Comparison of ENCODE assay signal across 1 cellular context in the genomic region with DNA sequence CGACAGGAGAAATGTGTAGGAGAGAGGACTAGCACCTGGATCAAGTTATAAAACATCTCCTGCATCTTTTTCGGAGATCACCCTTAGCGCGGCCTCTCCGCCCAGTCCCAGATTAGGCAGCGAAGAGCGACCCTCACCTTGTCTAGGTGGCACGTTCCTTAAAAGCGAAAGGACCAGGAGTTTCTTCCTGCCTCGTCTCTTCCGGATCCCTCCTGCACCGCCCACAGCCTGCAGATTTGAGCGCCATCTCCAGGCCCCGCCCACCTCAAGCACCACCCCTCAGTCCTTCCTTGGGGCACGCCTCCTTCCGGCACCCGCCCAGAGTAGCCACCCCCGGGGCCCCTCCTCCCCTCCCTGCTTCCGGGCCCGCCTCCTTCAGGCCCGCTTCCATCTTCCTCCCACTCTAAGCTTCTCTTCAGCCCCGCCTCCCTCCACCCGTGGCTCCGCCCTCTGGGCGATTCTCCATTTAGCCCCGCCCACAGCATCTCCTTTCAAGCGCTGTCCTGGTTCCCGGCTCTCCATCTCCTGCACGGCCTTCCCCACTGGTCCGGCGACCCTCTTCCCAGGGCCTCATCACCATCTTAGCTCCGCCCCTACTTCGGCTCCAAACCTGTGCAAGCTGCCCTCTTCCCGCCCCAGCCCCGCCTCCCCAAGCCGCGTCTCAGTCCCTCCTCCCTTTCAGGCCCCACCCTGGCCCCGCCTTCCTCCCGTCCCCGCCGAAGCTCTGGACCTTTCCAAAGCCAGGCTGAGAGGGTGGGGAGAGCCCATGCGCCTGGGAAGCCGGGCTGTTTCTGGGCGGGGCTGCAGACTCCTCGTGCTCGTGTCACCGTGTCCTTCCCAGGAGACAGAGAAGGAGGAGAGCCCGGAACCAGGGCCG.
A peak's percentile ranks its signal among the peaks of the same experiment; 100 is the strongest.
TF ChIP-seq lines count a peak whose summit lies in the region.

No MANE protein-coding gene starts in this region.

TF ChIP-seq in HepG2, 621 proteins besides CTCF, POLR2A, EP300 and RAD21 (continued from another document and continues in another):
- TF ChIP-seq HNF4G (IDR thresholded peaks at IDR 0.05; ENCODE audit: borderline replicate concordance, low read depth, low read length), result no peak
- no peak for TF ChIP-seq HNF4G (CRISPR knock-in tag; IDR thresholded peaks at IDR 0.05; ENCODE audit: borderline replicate concordance, low read depth)
- TF ChIP-seq FIP1L1 (IDR thresholded peaks at IDR 0.05; ENCODE audit: borderline replicate concordance, insufficient read depth, low read depth, low read length), result peak; percentile 67; the same call in 1 of the 2 replicates
- peak; percentile 78 for TF ChIP-seq ZBTB7B (CRISPR knock-in tag; IDR thresholded peaks at IDR 0.05)
- 0 out of 2 replicates have a peak, but pooled peaks have one; percentile 13 for TF ChIP-seq ZNF724P (CRISPR knock-in tag; IDR thresholded peaks at IDR 0.05; ENCODE audit: borderline replicate concordance)
- TF ChIP-seq BORCS8-MEF2B (CRISPR knock-in tag; IDR thresholded peaks at IDR 0.05), result no peak
- TF ChIP-seq, protein P1, sequence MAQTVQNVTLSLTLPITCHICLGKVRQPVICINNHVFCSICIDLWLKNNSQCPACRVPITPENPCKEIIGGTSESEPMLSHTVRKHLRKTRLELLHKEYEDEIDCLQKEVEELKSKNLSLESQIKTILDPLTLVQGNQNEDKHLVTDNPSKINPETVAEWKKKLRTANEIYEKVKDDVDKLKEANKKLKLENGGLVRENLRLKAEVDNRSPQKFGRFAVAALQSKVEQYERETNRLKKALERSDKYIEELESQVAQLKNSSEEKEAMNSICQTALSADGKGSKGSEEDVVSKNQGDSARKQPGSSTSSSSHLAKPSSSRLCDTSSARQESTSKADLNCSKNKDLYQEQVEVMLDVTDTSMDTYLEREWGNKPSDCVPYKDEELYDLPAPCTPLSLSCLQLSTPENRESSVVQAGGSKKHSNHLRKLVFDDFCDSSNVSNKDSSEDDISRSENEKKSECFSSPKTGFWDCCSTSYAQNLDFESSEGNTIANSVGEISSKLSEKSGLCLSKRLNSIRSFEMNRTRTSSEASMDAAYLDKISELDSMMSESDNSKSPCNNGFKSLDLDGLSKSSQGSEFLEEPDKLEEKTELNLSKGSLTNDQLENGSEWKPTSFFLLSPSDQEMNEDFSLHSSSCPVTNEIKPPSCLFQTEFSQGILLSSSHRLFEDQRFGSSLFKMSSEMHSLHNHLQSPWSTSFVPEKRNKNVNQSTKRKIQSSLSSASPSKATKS (CRISPR knock-in tag; IDR thresholded peaks at IDR 0.05), result 0 out of 2 replicates have a peak, but pooled peaks have one; percentile 55
- TF ChIP-seq ZNF432 (CRISPR knock-in tag; IDR thresholded peaks at IDR 0.05; ENCODE audit: borderline replicate concordance), result no peak
- TF ChIP-seq, protein P2, sequence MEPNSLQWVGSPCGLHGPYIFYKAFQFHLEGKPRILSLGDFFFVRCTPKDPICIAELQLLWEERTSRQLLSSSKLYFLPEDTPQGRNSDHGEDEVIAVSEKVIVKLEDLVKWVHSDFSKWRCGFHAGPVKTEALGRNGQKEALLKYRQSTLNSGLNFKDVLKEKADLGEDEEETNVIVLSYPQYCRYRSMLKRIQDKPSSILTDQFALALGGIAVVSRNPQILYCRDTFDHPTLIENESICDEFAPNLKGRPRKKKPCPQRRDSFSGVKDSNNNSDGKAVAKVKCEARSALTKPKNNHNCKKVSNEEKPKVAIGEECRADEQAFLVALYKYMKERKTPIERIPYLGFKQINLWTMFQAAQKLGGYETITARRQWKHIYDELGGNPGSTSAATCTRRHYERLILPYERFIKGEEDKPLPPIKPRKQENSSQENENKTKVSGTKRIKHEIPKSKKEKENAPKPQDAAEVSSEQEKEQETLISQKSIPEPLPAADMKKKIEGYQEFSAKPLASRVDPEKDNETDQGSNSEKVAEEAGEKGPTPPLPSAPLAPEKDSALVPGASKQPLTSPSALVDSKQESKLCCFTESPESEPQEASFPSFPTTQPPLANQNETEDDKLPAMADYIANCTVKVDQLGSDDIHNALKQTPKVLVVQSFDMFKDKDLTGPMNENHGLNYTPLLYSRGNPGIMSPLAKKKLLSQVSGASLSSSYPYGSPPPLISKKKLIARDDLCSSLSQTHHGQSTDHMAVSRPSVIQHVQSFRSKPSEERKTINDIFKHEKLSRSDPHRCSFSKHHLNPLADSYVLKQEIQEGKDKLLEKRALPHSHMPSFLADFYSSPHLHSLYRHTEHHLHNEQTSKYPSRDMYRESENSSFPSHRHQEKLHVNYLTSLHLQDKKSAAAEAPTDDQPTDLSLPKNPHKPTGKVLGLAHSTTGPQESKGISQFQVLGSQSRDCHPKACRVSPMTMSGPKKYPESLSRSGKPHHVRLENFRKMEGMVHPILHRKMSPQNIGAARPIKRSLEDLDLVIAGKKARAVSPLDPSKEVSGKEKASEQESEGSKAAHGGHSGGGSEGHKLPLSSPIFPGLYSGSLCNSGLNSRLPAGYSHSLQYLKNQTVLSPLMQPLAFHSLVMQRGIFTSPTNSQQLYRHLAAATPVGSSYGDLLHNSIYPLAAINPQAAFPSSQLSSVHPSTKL (CRISPR knock-in tag; IDR thresholded peaks at IDR 0.05), result peak; percentile 64; the same call in 1 of the 2 replicates
- 0 out of 2 replicates have a peak, but pooled peaks have one; percentile 20 for TF ChIP-seq STAT5B (CRISPR knock-in tag; IDR thresholded peaks at IDR 0.05)
- TF ChIP-seq ZNF282 (IDR thresholded peaks at IDR 0.05; ENCODE audit: partially characterized antibody), result no peak
- no peak for TF ChIP-seq NCOA5 (CRISPR knock-in tag; IDR thresholded peaks at IDR 0.05)
- no peak for TF ChIP-seq ZNF451 (CRISPR knock-in tag; IDR thresholded peaks at IDR 0.05)
- no peak for TF ChIP-seq TBL1XR1 (IDR thresholded peaks at IDR 0.05; ENCODE audit: borderline replicate concordance, low read length, partially characterized antibody)
- TF ChIP-seq GTF3A (CRISPR knock-in tag; conservative IDR thresholded peaks at IDR 0.05), result no peak
- peak; percentile 96 for TF ChIP-seq SMAD1 (CRISPR knock-in tag; IDR thresholded peaks at IDR 0.05; ENCODE audit: borderline replicate concordance, low read depth)
- TF ChIP-seq, protein P3, sequence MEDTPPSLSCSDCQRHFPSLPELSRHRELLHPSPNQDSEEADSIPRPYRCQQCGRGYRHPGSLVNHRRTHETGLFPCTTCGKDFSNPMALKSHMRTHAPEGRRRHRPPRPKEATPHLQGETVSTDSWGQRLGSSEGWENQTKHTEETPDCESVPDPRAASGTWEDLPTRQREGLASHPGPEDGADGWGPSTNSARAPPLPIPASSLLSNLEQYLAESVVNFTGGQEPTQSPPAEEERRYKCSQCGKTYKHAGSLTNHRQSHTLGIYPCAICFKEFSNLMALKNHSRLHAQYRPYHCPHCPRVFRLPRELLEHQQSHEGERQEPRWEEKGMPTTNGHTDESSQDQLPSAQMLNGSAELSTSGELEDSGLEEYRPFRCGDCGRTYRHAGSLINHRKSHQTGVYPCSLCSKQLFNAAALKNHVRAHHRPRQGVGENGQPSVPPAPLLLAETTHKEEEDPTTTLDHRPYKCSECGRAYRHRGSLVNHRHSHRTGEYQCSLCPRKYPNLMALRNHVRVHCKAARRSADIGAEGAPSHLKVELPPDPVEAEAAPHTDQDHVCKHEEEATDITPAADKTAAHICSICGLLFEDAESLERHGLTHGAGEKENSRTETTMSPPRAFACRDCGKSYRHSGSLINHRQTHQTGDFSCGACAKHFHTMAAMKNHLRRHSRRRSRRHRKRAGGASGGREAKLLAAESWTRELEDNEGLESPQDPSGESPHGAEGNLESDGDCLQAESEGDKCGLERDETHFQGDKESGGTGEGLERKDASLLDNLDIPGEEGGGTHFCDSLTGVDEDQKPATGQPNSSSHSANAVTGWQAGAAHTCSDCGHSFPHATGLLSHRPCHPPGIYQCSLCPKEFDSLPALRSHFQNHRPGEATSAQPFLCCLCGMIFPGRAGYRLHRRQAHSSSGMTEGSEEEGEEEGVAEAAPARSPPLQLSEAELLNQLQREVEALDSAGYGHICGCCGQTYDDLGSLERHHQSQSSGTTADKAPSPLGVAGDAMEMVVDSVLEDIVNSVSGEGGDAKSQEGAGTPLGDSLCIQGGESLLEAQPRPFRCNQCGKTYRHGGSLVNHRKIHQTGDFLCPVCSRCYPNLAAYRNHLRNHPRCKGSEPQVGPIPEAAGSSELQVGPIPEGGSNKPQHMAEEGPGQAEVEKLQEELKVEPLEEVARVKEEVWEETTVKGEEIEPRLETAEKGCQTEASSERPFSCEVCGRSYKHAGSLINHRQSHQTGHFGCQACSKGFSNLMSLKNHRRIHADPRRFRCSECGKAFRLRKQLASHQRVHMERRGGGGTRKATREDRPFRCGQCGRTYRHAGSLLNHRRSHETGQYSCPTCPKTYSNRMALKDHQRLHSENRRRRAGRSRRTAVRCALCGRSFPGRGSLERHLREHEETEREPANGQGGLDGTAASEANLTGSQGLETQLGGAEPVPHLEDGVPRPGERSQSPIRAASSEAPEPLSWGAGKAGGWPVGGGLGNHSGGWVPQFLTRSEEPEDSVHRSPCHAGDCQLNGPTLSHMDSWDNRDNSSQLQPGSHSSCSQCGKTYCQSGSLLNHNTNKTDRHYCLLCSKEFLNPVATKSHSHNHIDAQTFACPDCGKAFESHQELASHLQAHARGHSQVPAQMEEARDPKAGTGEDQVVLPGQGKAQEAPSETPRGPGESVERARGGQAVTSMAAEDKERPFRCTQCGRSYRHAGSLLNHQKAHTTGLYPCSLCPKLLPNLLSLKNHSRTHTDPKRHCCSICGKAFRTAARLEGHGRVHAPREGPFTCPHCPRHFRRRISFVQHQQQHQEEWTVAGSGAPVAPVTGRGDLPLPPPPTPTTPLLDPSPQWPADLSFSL (CRISPR knock-in tag; IDR thresholded peaks at IDR 0.05), result no peak
- TF ChIP-seq KLF16 (CRISPR knock-in tag; IDR thresholded peaks at IDR 0.05), result peak in 1 of 2 experiments; percentile 82; a peak in 2 of 4 replicates
- TF ChIP-seq ZFAT (CRISPR knock-in tag; conservative IDR thresholded peaks at IDR 0.05), result no peak
- TF ChIP-seq, protein P4, sequence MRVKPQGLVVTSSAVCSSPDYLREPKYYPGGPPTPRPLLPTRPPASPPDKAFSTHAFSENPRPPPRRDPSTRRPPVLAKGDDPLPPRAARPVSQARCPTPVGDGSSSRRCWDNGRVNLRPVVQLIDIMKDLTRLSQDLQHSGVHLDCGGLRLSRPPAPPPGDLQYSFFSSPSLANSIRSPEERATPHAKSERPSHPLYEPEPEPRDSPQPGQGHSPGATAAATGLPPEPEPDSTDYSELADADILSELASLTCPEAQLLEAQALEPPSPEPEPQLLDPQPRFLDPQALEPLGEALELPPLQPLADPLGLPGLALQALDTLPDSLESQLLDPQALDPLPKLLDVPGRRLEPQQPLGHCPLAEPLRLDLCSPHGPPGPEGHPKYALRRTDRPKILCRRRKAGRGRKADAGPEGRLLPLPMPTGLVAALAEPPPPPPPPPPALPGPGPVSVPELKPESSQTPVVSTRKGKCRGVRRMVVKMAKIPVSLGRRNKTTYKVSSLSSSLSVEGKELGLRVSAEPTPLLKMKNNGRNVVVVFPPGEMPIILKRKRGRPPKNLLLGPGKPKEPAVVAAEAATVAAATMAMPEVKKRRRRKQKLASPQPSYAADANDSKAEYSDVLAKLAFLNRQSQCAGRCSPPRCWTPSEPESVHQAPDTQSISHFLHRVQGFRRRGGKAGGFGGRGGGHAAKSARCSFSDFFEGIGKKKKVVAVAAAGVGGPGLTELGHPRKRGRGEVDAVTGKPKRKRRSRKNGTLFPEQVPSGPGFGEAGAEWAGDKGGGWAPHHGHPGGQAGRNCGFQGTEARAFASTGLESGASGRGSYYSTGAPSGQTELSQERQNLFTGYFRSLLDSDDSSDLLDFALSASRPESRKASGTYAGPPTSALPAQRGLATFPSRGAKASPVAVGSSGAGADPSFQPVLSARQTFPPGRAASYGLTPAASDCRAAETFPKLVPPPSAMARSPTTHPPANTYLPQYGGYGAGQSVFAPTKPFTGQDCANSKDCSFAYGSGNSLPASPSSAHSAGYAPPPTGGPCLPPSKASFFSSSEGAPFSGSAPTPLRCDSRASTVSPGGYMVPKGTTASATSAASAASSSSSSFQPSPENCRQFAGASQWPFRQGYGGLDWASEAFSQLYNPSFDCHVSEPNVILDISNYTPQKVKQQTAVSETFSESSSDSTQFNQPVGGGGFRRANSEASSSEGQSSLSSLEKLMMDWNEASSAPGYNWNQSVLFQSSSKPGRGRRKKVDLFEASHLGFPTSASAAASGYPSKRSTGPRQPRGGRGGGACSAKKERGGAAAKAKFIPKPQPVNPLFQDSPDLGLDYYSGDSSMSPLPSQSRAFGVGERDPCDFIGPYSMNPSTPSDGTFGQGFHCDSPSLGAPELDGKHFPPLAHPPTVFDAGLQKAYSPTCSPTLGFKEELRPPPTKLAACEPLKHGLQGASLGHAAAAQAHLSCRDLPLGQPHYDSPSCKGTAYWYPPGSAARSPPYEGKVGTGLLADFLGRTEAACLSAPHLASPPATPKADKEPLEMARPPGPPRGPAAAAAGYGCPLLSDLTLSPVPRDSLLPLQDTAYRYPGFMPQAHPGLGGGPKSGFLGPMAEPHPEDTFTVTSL (CRISPR knock-in tag; IDR thresholded peaks at IDR 0.05; ENCODE audit: borderline replicate concordance), result peak; percentile 52; the same call in 1 of the 2 replicates
- 0 out of 2 replicates have a peak, but pooled peaks have one; percentile 15 for TF ChIP-seq LCORL (IDR thresholded peaks at IDR 0.05)
- TF ChIP-seq LCORL (CRISPR knock-in tag; IDR thresholded peaks at IDR 0.05), result peak; percentile 18
- TF ChIP-seq ZBTB8A (CRISPR knock-in tag; IDR thresholded peaks at IDR 0.05; ENCODE audit: borderline replicate concordance, low read depth), result no peak
- TF ChIP-seq KDM6A (CRISPR knock-in tag; IDR thresholded peaks at IDR 0.05; ENCODE audit: low read depth), result no peak; the same call in 1 of the 2 replicates
- TF ChIP-seq ZNF333 (CRISPR knock-in tag; IDR thresholded peaks at IDR 0.05; ENCODE audit: borderline replicate concordance), result 0 out of 2 replicates have a peak, but pooled peaks have one; percentile 25
- no peak for TF ChIP-seq REXO4 (CRISPR knock-in tag; IDR thresholded peaks at IDR 0.05; ENCODE audit: borderline replicate concordance)
- TF ChIP-seq TCF12 (IDR thresholded peaks at IDR 0.05), result no peak
- peak; percentile 8 for TF ChIP-seq TCF12 (CRISPR knock-in tag; IDR thresholded peaks at IDR 0.05)
- no peak for TF ChIP-seq ADNP (CRISPR knock-in tag; IDR thresholded peaks at IDR 0.05)
- peak; percentile 80; the same call in 1 of the 2 replicates for TF ChIP-seq ZNF619 (CRISPR knock-in tag; IDR thresholded peaks at IDR 0.05)
- peak; percentile 78 for TF ChIP-seq ZFP36L2 (CRISPR knock-in tag; IDR thresholded peaks at IDR 0.05)
- no peak for TF ChIP-seq ZNF335 (CRISPR knock-in tag; IDR thresholded peaks at IDR 0.05)
- TF ChIP-seq, protein P5, sequence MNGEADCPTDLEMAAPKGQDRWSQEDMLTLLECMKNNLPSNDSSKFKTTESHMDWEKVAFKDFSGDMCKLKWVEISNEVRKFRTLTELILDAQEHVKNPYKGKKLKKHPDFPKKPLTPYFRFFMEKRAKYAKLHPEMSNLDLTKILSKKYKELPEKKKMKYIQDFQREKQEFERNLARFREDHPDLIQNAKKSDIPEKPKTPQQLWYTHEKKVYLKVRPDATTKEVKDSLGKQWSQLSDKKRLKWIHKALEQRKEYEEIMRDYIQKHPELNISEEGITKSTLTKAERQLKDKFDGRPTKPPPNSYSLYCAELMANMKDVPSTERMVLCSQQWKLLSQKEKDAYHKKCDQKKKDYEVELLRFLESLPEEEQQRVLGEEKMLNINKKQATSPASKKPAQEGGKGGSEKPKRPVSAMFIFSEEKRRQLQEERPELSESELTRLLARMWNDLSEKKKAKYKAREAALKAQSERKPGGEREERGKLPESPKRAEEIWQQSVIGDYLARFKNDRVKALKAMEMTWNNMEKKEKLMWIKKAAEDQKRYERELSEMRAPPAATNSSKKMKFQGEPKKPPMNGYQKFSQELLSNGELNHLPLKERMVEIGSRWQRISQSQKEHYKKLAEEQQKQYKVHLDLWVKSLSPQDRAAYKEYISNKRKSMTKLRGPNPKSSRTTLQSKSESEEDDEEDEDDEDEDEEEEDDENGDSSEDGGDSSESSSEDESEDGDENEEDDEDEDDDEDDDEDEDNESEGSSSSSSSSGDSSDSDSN (CRISPR knock-in tag; IDR thresholded peaks at IDR 0.05), result no peak; the same call in none of the 2 replicates
- TF ChIP-seq, protein P6, sequence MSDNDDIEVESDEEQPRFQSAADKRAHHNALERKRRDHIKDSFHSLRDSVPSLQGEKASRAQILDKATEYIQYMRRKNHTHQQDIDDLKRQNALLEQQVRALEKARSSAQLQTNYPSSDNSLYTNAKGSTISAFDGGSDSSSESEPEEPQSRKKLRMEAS (IDR thresholded peaks at IDR 0.05), result peak; percentile 94
